ENCODE assay signal across 8 cellular contexts in the genomic region with DNA sequence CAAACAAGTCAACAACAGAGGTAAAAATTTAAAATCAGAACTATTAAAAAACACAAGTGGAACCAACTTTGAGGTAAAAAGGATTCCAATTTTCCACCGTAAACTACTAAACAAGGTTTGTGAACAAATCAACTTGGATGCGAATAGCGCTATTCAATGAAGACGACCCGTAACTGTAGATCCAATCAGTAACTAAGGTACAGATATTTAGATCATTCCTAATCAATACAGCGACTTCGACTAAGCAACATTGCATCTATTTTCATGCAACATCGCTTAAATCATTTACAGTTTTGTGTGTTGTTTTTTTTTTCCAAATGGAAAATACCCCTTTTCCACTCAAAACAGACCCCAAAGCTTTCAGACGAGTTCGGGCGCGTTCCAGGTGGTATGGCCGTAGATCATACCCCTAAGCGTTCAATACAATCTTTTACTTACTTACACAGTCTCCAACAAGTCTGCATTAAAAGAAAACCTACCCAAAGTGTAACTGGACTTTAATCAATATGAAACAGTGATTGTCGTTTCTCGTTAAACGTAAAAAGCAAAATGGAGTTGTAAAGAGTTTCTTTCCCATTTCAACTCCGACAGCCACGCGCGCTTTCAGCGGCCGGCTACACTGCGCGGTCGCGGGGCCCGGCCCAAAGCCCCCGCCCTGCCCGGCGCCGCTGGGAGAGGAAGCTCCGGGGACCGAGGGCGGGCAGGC. TPM values are rescaled to one million over a fixed set of nuclear protein-coding genes. Genes with fewer than 3 reads are reported as not detected.
DNase-seq lines count a peak whose midpoint lies in the region; ATAC-seq, FAIRE-seq and TF ChIP-seq lines count a peak whose summit lies in the region.

No MANE protein-coding gene starts in this region.

- H3K27me3 ChIP-seq in SJSA1 (replicated peaks) (no peaks in the 10 kb centered on the region), prostate gland (replicated peaks; ENCODE audit: insufficient read depth) (no peaks in the 10 kb centered on the region)

- ATAC-seq in GM18868 (IDR thresholded peaks at IDR 0.05; ENCODE audit: unreplicated experiment) = no peak
- ATAC-seq in GM19463 (IDR thresholded peaks at IDR 0.05; ENCODE audit: unreplicated experiment) = no peak

- H3K27ac ChIP-seq in SJSA1 = peak overlapping the region; percentile 97
- peak overlapping the region; percentile 89 to 97 for H3K27ac ChIP-seq in prostate gland

- H3K4me3 ChIP-seq in SJSA1 (peak overlapping the region; percentile 93), prostate gland (peak overlapping the region; percentile 88 to 98)

- DNase-seq in GM12892 (ENCODE audit: insufficient read length) = no peak
- peak in 1 of 2 experiments; percentile 32 for DNase-seq in SJSA1 (ENCODE audit: low read depth in 1 of 2, low spot score in 2 of 2)
- DNase-seq in fibroblast of peridontal ligament (ENCODE audit: extremely low read depth) = peak; percentile 13
- DNase-seq in prostate gland (ENCODE audit: low spot score) = no peak
- no peak for DNase-seq in effector CD4-positive, alpha-beta T cell
- DNase-seq in foreskin melanocyte = no peak

- intact Hi-C loops in prostate gland (cut with DNase I) = loop anchor here (5.0 to 10.0 kb wide), 4 partner anchors 54 to 406 kb away; a partner anchor contains a TSS

- H3K9me3 ChIP-seq in SJSA1 (replicated peaks) (no peaks in the 10 kb centered on the region), prostate gland (no peaks in the 10 kb centered on the region)

- H3K4me1 ChIP-seq in SJSA1 (replicated peaks) (peaks cover 25% of the 10 kb centered on the region), prostate gland (replicated peaks) (peaks cover 11% of the 10 kb centered on the region)

- WGBS in prostate gland = under 1% methylated on average over 35 of the region's 35 CpGs

- no peak for TF ChIP-seq CTCF in prostate gland (IDR thresholded peaks at IDR 0.05)

- TF ChIP-seq POLR2A in GM12892 (IDR thresholded peaks at IDR 0.05; ENCODE audit: low read depth, low read length) (no peak), prostate gland (IDR thresholded peaks at IDR 0.05) (no peak)

- FAIRE-seq in GM12892 (lab: Jason Lieb, UNC) = peak; percentile 24

- peaks cover 59% of the 10 kb centered on the region for H3K36me3 ChIP-seq in SJSA1
- H3K36me3 ChIP-seq in prostate gland = no peaks in the 10 kb centered on the region

RNA-seq across cellular contexts. Expression of a gene that starts 0.8 kb away (rescaled TPM):
- 363 TPM for polyA plus RNA-seq in GM12892 (2012; ENCODE audit: missing spikeins)
- total RNA-seq in SJSA1 (2014; rRNA removed; shearing (Covaris generic)) = 490 and 775 TPM in 2 replicates
- 100 to 1,000 TPM; 296 to 343 TPM for total RNA-seq in prostate gland

RNA-seq across cellular contexts. Expression of a gene that starts 1.2 kb away (rescaled TPM):
- polyA plus RNA-seq in GM12892 (2012; ENCODE audit: missing spikeins) = 15.2 TPM
- 21.6 and 21.7 TPM in 2 replicates for total RNA-seq in SJSA1 (2014; rRNA removed; shearing (Covaris generic))
- total RNA-seq in prostate gland = 10 to 100 TPM; 39.6 to 70.0 TPM

RNA-seq across cellular contexts. Expression of a gene that starts 11.3 kb away (rescaled TPM):
- polyA plus RNA-seq in GM12892 (2012; ENCODE audit: missing spikeins) = 6.2 TPM
- total RNA-seq in SJSA1 (2014; rRNA removed; shearing (Covaris generic)) = 0.85 and 1.5 TPM in 2 replicates
- 1 to 10 TPM; 6.3 to 8.9 TPM for total RNA-seq in prostate gland

RNA-seq across cellular contexts. Expression of a gene that starts 18.1 kb away (rescaled TPM):
- 10.0 TPM for polyA plus RNA-seq in GM12892 (2012; ENCODE audit: missing spikeins)
- total RNA-seq in SJSA1 (2014; rRNA removed; shearing (Covaris generic)) = 6.2 TPM in 1 of 2 replicates, not detected in the other
- 10 to 100 TPM in 1 of 2 donors, 1 to 10 TPM in 1; 5.9 to 11.6 TPM for total RNA-seq in prostate gland

RNA-seq across cellular contexts. Expression of a gene that starts 52.8 kb away (rescaled TPM):
- polyA plus RNA-seq in GM12892 (2012; ENCODE audit: missing spikeins) = 225 TPM
- total RNA-seq in SJSA1 (2014; rRNA removed; shearing (Covaris generic)) = 226 and 326 TPM in 2 replicates
- total RNA-seq in prostate gland = 100 to 1,000 TPM; 250 to 279 TPM
